ENCODE assay signal across 1 cellular context in the genomic region with DNA sequence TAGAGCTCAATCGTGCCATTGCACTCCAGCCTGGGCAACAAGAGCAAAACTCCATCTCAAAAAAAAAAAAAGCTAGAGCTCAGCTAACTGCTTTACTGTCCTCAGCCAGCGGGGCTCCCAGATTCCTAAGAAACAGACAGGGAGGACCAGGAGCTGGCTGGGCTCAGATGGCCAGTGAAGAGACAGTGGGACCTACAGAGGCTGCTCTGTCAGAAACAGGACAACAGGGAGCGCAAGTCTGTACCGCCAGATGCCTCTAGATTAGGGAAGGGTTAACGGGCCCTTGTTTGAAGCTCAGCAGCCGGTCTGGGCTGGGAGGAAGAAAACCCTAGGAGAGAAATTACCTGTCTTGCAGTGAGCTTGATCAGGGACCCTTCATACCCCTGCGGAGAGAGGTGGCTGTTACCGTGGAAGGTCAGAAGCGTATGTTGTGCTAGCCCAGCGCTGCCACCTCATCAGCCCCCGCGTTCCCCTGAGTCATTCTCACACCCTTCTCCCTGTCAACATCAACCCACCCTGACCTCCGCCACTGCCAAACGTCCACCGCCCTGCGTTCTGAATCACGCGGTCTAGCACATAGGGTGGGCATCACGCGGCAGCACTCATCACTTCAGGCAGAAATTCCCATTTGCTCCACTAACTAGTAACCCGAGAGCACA.
TF ChIP-seq lines count a peak whose summit lies in the region.

No MANE protein-coding gene starts in this region.

TF ChIP-seq in K562, 482 proteins besides CTCF, POLR2A, EP300 and RAD21 (continued from another document and continues in another):
- TF ChIP-seq, protein P1, sequence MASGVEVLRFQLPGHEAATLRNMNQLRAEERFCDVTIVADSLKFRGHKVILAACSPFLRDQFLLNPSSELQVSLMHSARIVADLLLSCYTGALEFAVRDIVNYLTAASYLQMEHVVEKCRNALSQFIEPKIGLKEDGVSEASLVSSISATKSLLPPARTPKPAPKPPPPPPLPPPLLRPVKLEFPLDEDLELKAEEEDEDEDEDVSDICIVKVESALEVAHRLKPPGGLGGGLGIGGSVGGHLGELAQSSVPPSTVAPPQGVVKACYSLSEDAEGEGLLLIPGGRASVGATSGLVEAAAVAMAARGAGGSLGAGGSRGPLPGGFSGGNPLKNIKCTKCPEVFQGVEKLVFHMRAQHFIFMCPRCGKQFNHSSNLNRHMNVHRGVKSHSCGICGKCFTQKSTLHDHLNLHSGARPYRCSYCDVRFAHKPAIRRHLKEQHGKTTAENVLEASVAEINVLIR (CRISPR knock-in tag; IDR thresholded peaks at IDR 0.05) = no peak
- TF ChIP-seq ZNF41 (CRISPR knock-in tag; conservative IDR thresholded peaks at IDR 0.05) (no peak), GATA2 (CRISPR knock-in tag; IDR thresholded peaks at IDR 0.05) (peak; percentile 71), SAFB (IDR thresholded peaks at IDR 0.05; ENCODE audit: borderline replicate concordance, low read depth, low read length) (no peak), NFXL1 (CRISPR knock-in tag; IDR thresholded peaks at IDR 0.05) (no peak), POLR2AphosphoS2 (IDR thresholded peaks at IDR 0.05; ENCODE audit: low read length) (no peak), CREM (IDR thresholded peaks at IDR 0.05; ENCODE audit: low read depth) (peak; percentile 45; the same call in 1 of the 2 replicates), SREBF1 (IDR thresholded peaks at IDR 0.05; ENCODE audit: borderline replicate concordance, low read depth, low read length) (no peak), ZNF217 (CRISPR knock-in tag; IDR thresholded peaks at IDR 0.05) (no peak), HDAC1 (IDR thresholded peaks at IDR 0.05) (no peak), ZNF212 (CRISPR knock-in tag; IDR thresholded peaks at IDR 0.05) (no peak), ZBTB17 (CRISPR knock-in tag; IDR thresholded peaks at IDR 0.05) (no peak), PTRF (tag; IDR thresholded peaks at IDR 0.05) (no peak), ZNF561 (CRISPR knock-in tag; conservative IDR thresholded peaks at IDR 0.05) (no peak), TAF9B (IDR thresholded peaks at IDR 0.05; ENCODE audit: partially characterized antibody) (no peak), HOXB6 (CRISPR knock-in tag; IDR thresholded peaks at IDR 0.05; ENCODE audit: borderline replicate concordance) (no peak), ZNF445 (CRISPR knock-in tag; IDR thresholded peaks at IDR 0.05; ENCODE audit: low read depth) (no peak), ZFP36 (IDR thresholded peaks at IDR 0.05; ENCODE audit: low read depth, low read length, partially characterized antibody) (no peak), YBX1 (IDR thresholded peaks at IDR 0.05) (no peak), CHD2 (IDR thresholded peaks at IDR 0.05; ENCODE audit: low read depth, low read length) (no peak), MYC (IDR thresholded peaks at IDR 0.05; ENCODE audit: low read depth, low read length) (no peak), MYC (CRISPR knock-in tag; IDR thresholded peaks at IDR 0.05; ENCODE audit: borderline replicate concordance, low read depth) (no peak), MTA3 (IDR thresholded peaks at IDR 0.05; ENCODE audit: borderline replicate concordance) (0 out of 2 replicates have a peak, but pooled peaks have one; percentile 35), ZNF780A (CRISPR knock-in tag; IDR thresholded peaks at IDR 0.05) (no peak), SMARCA5 (IDR thresholded peaks at IDR 0.05) (no peak), RBBP5 (IDR thresholded peaks at IDR 0.05; ENCODE audit: borderline replicate concordance, insufficient read depth, low read length, poor library complexity, severe bottlenecking) (no peak), ZNF507 (tag; conservative IDR thresholded peaks at IDR 0.05) (no peak), RAD51 (IDR thresholded peaks at IDR 0.05; ENCODE audit: borderline replicate concordance, low read depth) (no peak), CBFA2T2 (conservative IDR thresholded peaks at IDR 0.05) (no peak), ZNF408 (CRISPR knock-in tag; IDR thresholded peaks at IDR 0.05; ENCODE audit: low read depth) (no peak), ZNF766 (CRISPR knock-in tag; conservative IDR thresholded peaks at IDR 0.05) (no peak), L3MBTL2 (IDR thresholded peaks at IDR 0.05) (peak; percentile 82), POLR2B (IDR thresholded peaks at IDR 0.05; ENCODE audit: low read depth, partially characterized antibody) (no peak), FOS (IDR thresholded peaks at IDR 0.05; ENCODE audit: extremely low read depth, insufficient read length) (no peak), KAT7 (CRISPR knock-in tag; IDR thresholded peaks at IDR 0.05; ENCODE audit: borderline replicate concordance) (no peak)
- TF ChIP-seq, protein P2, sequence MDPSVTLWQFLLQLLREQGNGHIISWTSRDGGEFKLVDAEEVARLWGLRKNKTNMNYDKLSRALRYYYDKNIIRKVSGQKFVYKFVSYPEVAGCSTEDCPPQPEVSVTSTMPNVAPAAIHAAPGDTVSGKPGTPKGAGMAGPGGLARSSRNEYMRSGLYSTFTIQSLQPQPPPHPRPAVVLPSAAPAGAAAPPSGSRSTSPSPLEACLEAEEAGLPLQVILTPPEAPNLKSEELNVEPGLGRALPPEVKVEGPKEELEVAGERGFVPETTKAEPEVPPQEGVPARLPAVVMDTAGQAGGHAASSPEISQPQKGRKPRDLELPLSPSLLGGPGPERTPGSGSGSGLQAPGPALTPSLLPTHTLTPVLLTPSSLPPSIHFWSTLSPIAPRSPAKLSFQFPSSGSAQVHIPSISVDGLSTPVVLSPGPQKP (CRISPR knock-in tag; IDR thresholded peaks at IDR 0.05) = no peak
- TF ChIP-seq, protein P3, sequence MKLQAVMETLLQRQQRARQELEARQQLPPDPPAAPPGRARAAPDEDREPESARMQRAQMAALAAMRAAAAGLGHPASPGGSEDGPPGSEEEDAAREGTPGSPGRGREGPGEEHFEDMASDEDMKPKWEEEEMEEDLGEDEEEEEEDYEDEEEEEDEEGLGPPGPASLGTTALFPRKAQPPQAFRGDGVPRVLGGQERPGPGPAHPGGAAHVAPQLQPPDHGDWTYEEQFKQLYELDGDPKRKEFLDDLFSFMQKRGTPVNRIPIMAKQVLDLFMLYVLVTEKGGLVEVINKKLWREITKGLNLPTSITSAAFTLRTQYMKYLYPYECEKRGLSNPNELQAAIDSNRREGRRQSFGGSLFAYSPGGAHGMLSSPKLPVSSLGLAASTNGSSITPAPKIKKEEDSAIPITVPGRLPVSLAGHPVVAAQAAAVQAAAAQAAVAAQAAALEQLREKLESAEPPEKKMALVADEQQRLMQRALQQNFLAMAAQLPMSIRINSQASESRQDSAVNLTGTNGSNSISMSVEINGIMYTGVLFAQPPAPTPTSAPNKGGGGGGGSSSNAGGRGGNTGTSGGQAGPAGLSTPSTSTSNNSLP (IDR thresholded peaks at IDR 0.05; ENCODE audit: borderline replicate concordance, low read depth, low read length) = no peak
- TF ChIP-seq, protein P4, sequence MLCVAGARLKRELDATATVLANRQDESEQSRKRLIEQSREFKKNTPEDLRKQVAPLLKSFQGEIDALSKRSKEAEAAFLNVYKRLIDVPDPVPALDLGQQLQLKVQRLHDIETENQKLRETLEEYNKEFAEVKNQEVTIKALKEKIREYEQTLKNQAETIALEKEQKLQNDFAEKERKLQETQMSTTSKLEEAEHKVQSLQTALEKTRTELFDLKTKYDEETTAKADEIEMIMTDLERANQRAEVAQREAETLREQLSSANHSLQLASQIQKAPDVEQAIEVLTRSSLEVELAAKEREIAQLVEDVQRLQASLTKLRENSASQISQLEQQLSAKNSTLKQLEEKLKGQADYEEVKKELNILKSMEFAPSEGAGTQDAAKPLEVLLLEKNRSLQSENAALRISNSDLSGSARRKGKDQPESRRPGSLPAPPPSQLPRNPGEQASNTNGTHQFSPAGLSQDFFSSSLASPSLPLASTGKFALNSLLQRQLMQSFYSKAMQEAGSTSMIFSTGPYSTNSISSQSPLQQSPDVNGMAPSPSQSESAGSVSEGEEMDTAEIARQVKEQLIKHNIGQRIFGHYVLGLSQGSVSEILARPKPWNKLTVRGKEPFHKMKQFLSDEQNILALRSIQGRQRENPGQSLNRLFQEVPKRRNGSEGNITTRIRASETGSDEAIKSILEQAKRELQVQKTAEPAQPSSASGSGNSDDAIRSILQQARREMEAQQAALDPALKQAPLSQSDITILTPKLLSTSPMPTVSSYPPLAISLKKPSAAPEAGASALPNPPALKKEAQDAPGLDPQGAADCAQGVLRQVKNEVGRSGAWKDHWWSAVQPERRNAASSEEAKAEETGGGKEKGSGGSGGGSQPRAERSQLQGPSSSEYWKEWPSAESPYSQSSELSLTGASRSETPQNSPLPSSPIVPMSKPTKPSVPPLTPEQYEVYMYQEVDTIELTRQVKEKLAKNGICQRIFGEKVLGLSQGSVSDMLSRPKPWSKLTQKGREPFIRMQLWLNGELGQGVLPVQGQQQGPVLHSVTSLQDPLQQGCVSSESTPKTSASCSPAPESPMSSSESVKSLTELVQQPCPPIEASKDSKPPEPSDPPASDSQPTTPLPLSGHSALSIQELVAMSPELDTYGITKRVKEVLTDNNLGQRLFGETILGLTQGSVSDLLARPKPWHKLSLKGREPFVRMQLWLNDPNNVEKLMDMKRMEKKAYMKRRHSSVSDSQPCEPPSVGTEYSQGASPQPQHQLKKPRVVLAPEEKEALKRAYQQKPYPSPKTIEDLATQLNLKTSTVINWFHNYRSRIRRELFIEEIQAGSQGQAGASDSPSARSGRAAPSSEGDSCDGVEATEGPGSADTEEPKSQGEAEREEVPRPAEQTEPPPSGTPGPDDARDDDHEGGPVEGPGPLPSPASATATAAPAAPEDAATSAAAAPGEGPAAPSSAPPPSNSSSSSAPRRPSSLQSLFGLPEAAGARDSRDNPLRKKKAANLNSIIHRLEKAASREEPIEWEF (CRISPR knock-in tag; IDR thresholded peaks at IDR 0.05) = no peak
- TF ChIP-seq, protein P5, sequence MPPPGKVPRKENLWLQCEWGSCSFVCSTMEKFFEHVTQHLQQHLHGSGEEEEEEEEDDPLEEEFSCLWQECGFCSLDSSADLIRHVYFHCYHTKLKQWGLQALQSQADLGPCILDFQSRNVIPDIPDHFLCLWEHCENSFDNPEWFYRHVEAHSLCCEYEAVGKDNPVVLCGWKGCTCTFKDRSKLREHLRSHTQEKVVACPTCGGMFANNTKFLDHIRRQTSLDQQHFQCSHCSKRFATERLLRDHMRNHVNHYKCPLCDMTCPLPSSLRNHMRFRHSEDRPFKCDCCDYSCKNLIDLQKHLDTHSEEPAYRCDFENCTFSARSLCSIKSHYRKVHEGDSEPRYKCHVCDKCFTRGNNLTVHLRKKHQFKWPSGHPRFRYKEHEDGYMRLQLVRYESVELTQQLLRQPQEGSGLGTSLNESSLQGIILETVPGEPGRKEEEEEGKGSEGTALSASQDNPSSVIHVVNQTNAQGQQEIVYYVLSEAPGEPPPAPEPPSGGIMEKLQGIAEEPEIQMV (tag; conservative IDR thresholded peaks at IDR 0.05; ENCODE audit: low read depth) = no peak
- TF ChIP-seq, protein P6, sequence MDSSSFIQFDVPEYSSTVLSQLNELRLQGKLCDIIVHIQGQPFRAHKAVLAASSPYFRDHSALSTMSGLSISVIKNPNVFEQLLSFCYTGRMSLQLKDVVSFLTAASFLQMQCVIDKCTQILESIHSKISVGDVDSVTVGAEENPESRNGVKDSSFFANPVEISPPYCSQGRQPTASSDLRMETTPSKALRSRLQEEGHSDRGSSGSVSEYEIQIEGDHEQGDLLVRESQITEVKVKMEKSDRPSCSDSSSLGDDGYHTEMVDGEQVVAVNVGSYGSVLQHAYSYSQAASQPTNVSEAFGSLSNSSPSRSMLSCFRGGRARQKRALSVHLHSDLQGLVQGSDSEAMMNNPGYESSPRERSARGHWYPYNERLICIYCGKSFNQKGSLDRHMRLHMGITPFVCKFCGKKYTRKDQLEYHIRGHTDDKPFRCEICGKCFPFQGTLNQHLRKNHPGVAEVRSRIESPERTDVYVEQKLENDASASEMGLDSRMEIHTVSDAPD (CRISPR knock-in tag; IDR thresholded peaks at IDR 0.05) = no peak
- TF ChIP-seq, protein P7, sequence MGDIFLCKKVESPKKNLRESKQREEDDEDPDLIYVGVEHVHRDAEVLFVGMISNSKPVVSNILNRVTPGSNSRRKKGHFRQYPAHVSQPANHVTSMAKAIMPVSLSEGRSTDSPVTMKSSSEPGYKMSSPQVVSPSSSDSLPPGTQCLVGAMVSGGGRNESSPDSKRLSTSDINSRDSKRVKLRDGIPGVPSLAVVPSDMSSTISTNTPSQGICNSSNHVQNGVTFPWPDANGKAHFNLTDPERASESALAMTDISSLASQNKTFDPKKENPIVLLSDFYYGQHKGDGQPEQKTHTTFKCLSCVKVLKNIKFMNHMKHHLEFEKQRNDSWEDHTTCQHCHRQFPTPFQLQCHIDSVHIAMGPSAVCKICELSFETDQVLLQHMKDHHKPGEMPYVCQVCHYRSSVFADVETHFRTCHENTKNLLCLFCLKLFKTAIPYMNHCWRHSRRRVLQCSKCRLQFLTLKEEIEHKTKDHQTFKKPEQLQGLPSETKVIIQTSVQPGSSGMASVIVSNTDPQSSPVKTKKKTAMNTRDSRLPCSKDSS (IDR thresholded peaks at IDR 0.05; ENCODE audit: low read depth, partially characterized antibody) = no peak
- TF ChIP-seq, protein P8, sequence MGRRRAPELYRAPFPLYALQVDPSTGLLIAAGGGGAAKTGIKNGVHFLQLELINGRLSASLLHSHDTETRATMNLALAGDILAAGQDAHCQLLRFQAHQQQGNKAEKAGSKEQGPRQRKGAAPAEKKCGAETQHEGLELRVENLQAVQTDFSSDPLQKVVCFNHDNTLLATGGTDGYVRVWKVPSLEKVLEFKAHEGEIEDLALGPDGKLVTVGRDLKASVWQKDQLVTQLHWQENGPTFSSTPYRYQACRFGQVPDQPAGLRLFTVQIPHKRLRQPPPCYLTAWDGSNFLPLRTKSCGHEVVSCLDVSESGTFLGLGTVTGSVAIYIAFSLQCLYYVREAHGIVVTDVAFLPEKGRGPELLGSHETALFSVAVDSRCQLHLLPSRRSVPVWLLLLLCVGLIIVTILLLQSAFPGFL (CRISPR knock-in tag; IDR thresholded peaks at IDR 0.05) = no peak
- TF ChIP-seq, protein P9, sequence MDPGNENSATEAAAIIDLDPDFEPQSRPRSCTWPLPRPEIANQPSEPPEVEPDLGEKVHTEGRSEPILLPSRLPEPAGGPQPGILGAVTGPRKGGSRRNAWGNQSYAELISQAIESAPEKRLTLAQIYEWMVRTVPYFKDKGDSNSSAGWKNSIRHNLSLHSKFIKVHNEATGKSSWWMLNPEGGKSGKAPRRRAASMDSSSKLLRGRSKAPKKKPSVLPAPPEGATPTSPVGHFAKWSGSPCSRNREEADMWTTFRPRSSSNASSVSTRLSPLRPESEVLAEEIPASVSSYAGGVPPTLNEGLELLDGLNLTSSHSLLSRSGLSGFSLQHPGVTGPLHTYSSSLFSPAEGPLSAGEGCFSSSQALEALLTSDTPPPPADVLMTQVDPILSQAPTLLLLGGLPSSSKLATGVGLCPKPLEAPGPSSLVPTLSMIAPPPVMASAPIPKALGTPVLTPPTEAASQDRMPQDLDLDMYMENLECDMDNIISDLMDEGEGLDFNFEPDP (CRISPR knock-in tag; IDR thresholded peaks at IDR 0.05) = no peak
